In genomic region chr20:61353261-61353995, GRCh38 we compare ENCODE assay signal across 21 cellular contexts.
DNase-seq lines count a peak whose midpoint lies in the region; ATAC-seq, FAIRE-seq and TF ChIP-seq lines count a peak whose summit lies in the region.
"Had no signal": no experiment of that assay in that cellular context is flagged by ENCODE, and none has a peak within 500 bp of the region (broad histone marks: within the 10 kb centered on the region; RNA-seq: fewer than 3 reads in every experiment).

No MANE protein-coding gene starts in this region.

- H3K4me1 Mint-ChIP-seq in astrocyte (ENCODE audit: low read depth, unreplicated experiment), result peaks cover 10% of the 10 kb centered on the region
- no peaks in the 10 kb centered on the region for H3K4me1 Mint-ChIP-seq in Calu3 (ENCODE audit: low read depth, unreplicated experiment)
- H3K4me1 Mint-ChIP-seq: naive B cell had no signal

- H3K4me1 ChIP-seq in astrocyte (ENCODE audit: insufficient read depth, low read length), result peaks cover 14% of the 10 kb centered on the region
- H3K4me1 ChIP-seq in keratinocyte (ENCODE audit: control insufficient read depth, extremely low read depth, insufficient read depth, low read length), result peaks cover 30% of the 10 kb centered on the region
- H3K4me1 ChIP-seq: gastrocnemius medialis had no signal

- peaks cover 3% of the 10 kb centered on the region for H3K36me3 Mint-ChIP-seq in astrocyte (ENCODE audit: low read depth, unreplicated experiment)
- no peaks in the 10 kb centered on the region for H3K36me3 Mint-ChIP-seq in Calu3 (ENCODE audit: insufficient read depth, unreplicated experiment)
- H3K36me3 Mint-ChIP-seq: naive B cell had no signal

- no TSS peak for BruUV-seq in Calu3 (replicated peaks; lab: Mats Ljungman, UMichigan)

- H4K20me1 ChIP-seq in astrocyte (ENCODE audit: insufficient read depth, low read length), result peaks cover 4% of the 10 kb centered on the region
- peaks cover 24% of the 10 kb centered on the region for H4K20me1 ChIP-seq in keratinocyte (ENCODE audit: control insufficient read depth, extremely low read depth, insufficient read depth, low read length)

- DNase-seq in A172 (ENCODE audit: low spot score) (peak; percentile 83), HCEC 1CT (peak; percentile 27), astrocyte (ENCODE audit: low read depth) (peak; percentile 65), keratinocyte (ENCODE audit: low read depth, low spot score) (peak; percentile 25), islet precursor cell (no peak), Calu3 (no peak), T-helper 9 cell (no peak)
- DNase-seq: activated CD4-positive, alpha-beta T cell treated with anti-CD3 and anti-CD28 coated beads for 48 hours; activated CD8-positive, alpha-beta memory T cell treated with anti-CD3 and anti-CD28 coated beads, Interleukin-2, amount 50 U/mL, for 4 hours; activated gamma-delta T cell treated with Interleukin-2 at 50 U/mL for 16 hours; CD4-positive, alpha-beta T cell; gastrocnemius medialis; naive B cell; NCI-H1694; NCI-H524; OCI-M1; stimulated activated naive CD8-positive, alpha-beta T cell treated with anti-CD3 and anti-CD28 coated beads, Interleukin-15, Interleukin-2, amounts not matched to agents 100 U/mL and 50 U/mL, for 24 hours; T1000 had no signal

- H3K4me2 ChIP-seq in astrocyte (ENCODE audit: low read length), result peak overlapping the region; percentile 13
- peak overlapping the region; percentile 64 for H3K4me2 ChIP-seq in keratinocyte (ENCODE audit: control insufficient read depth, extremely low read depth, insufficient read depth, low read depth, low read length)

- H3K9me3 ChIP-seq in astrocyte (ENCODE audit: insufficient read depth, low read depth, low read length), result no peaks in the 10 kb centered on the region
- H3K9me3 ChIP-seq in keratinocyte (ENCODE audit: control insufficient read depth, low read depth, low read length), result no peaks in the 10 kb centered on the region
- H3K9me3 ChIP-seq: gastrocnemius medialis had no signal

- no peak overlapping the region for H3K27ac ChIP-seq in astrocyte (ENCODE audit: low read depth, low read length)
- H3K27ac ChIP-seq in keratinocyte (ENCODE audit: control insufficient read depth, insufficient read depth, low read length), result no peak overlapping the region
- H3K27ac ChIP-seq: gastrocnemius medialis had no signal

- no peak overlapping the region for H3K9ac ChIP-seq in astrocyte (ENCODE audit: low read length)
- no peak overlapping the region for H3K9ac ChIP-seq in keratinocyte (ENCODE audit: control insufficient read depth, extremely low read depth, insufficient read depth, low read length)

- H3K79me2 ChIP-seq in astrocyte (ENCODE audit: insufficient read depth, low read length) (no peaks in the 10 kb centered on the region), keratinocyte (ENCODE audit: control insufficient read depth, insufficient read depth, low read length) (no peaks in the 10 kb centered on the region)

- intact Hi-C loops in Calu3 (cut with micrococcal nuclease; ENCODE audit: unreplicated experiment), result no loop called here

- dilution Hi-C loops in keratinocyte (cut with MboI; ENCODE audit: extremely low pct_ligation_motif_present, low sequenced_read_pairs), result no loop called here

- CTCF ChIA-PET in Calu3 (lab: Charles Lee), result interaction anchor here (0.6 kb wide), 1 partner anchor 451 kb away, joined by 7 read pairs; no protein-coding TSS in a partner anchor

- H3K4me3 ChIP-seq in astrocyte (ENCODE audit: insufficient read depth, low read depth, low read length) (no peak overlapping the region), keratinocyte (ENCODE audit: control insufficient read depth in 2 of 3, extremely low read depth in 1 of 3, insufficient read depth in 2 of 3, low read depth in 1 of 3, low read length in 3 of 3) (no peak overlapping the region)
- H3K4me3 ChIP-seq: gastrocnemius medialis, lung had no signal

- no peak for FAIRE-seq in astrocyte (lab: Jason Lieb, UNC)
- FAIRE-seq in keratinocyte (lab: Jason Lieb, UNC), result peak; percentile 56
- FAIRE-seq: colon had no signal

- H3K36me3 ChIP-seq in astrocyte (ENCODE audit: insufficient read depth, low read length) (no peaks in the 10 kb centered on the region), keratinocyte (ENCODE audit: control insufficient read depth in 2 of 2, extremely low read depth in 1 of 2, insufficient read depth in 2 of 2, low read length in 2 of 2) (no peaks in the 10 kb centered on the region)
- H3K36me3 ChIP-seq: gastrocnemius medialis had no signal

- TF ChIP-seq CTCF in astrocyte (IDR thresholded peaks at IDR 0.05; ENCODE audit: insufficient read depth, low read depth, low read length) (no peak), keratinocyte (optimal IDR thresholded peaks at IDR 0.05 in 1 of 3, IDR thresholded peaks at IDR 0.05 in 1 of 3, conservative IDR thresholded peaks at IDR 0.05 in 1 of 3; ENCODE audit: extremely low read depth in 1 of 3, insufficient read depth in 2 of 3, low read length in 3 of 3) (peak in 1 of 3 experiments; percentile 22), Calu3 (IDR thresholded peaks at IDR 0.05; ENCODE audit: unreplicated experiment) (no peak)

- peaks cover 3% of the 10 kb centered on the region for H3K9me3 Mint-ChIP-seq in astrocyte (ENCODE audit: unreplicated experiment)
- peaks cover 9% of the 10 kb centered on the region for H3K9me3 Mint-ChIP-seq in Calu3 (ENCODE audit: low read depth, unreplicated experiment)

- H3K4me3 Mint-ChIP-seq in astrocyte (ENCODE audit: unreplicated experiment) (no peak overlapping the region), Calu3 (ENCODE audit: low read depth, unreplicated experiment) (no peak overlapping the region)
- H3K4me3 Mint-ChIP-seq: CD4-positive, alpha-beta T cell; naive B cell had no signal

- no peak overlapping the region for H2AFZ ChIP-seq in astrocyte (ENCODE audit: low read depth, low read length)
- H2AFZ ChIP-seq in keratinocyte (ENCODE audit: control insufficient read depth, low read length), result no peak overlapping the region

- no peak for ATAC-seq in HG02642 (IDR thresholded peaks at IDR 0.05; ENCODE audit: poor library complexity, unreplicated experiment)
- ATAC-seq: gastrocnemius medialis; stimulated activated naive CD8-positive, alpha-beta T cell treated with anti-CD3 and anti-CD28 coated beads, Interleukin-15, Interleukin-2, amounts not matched to agents 100 U/mL and 50 U/mL, for 24 hours had no signal

- peaks cover 22% of the 10 kb centered on the region for H3K27me3 Mint-ChIP-seq in astrocyte (ENCODE audit: low read depth, unreplicated experiment)
- H3K27me3 Mint-ChIP-seq in Calu3 (ENCODE audit: unreplicated experiment), result peaks cover 19% of the 10 kb centered on the region

- H3K27ac Mint-ChIP-seq in astrocyte (ENCODE audit: unreplicated experiment) (no peak overlapping the region), Calu3 (ENCODE audit: unreplicated experiment) (no peak overlapping the region)
- H3K27ac Mint-ChIP-seq: CD4-positive, alpha-beta T cell; naive B cell had no signal

- H3K9me1 ChIP-seq in keratinocyte (ENCODE audit: control insufficient read depth, extremely low read depth, insufficient read depth, low read length), result peaks cover 4% of the 10 kb centered on the region

- H3K27me3 ChIP-seq in astrocyte (ENCODE audit: insufficient read depth, low read length) (no peaks in the 10 kb centered on the region), keratinocyte (ENCODE audit: control insufficient read depth, extremely low read depth, insufficient read depth, low read length) (no peaks in the 10 kb centered on the region)

Comparison
In these comparisons a context has a peak if more than half of its experiments do, and no peak if none do; other contexts are left out.
1. DNase-seq: peak in A172 (single experiment), HCEC 1CT (single experiment), astrocyte (single experiment) and keratinocyte (single experiment); none in islet precursor cell (single experiment), Calu3 (single experiment) and T-helper 9 cell (single experiment).